Comparison of ENCODE assay signal across 8 cellular contexts in the genomic region with DNA sequence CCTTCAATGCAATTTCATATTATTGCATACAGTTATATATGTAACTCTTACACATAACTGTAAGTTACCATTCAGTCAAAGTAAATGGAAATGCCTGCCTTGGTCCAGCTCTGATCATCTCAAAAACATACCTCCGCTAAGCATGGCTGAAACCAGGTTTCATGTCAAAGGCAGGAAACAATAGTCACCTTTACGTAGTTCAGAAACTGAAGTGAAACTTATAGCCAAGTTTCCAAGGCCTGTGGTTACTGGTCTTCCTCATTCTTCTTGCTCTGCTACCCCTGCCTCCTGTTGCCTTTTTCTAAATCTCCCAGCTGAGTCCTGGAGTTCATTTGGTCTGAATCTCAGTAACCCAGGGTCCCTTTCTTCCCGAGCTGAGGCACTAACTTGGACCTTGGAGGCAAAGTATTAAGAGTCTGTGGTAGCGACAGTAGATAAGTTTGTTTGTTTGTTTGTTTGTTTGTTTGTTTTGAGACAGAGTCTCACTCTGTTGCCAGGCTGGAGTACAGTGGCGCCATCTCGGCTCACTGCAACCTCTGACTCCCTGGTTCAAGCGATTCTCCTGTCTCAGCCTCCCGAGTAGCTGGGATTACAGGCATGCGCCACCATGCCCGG. TPM values are rescaled to one million over a fixed set of nuclear protein-coding genes. Genes with fewer than 3 reads are reported as not detected.
DNase-seq lines count a peak whose midpoint lies in the region; ATAC-seq and TF ChIP-seq lines count a peak whose summit lies in the region.

No MANE protein-coding gene starts in this region.

- H3K27ac ChIP-seq in OCI-LY7 (ENCODE audit: low read depth, low read length, poor library complexity, severe bottlenecking) (peak overlapping the region; percentile 75), esophagus squamous epithelium (peak overlapping the region in 1 of 4 donors; percentile 16)

- H4K20me1 ChIP-seq in OCI-LY7 (ENCODE audit: insufficient read depth, low read length), result no peaks in the 10 kb centered on the region

- H3K27ac Mint-ChIP-seq in activated naive CD4-positive, alpha-beta T cell treated with anti-CD3 and anti-CD28 coated beads for 36 hours, result peak overlapping the region; percentile 90
- peak overlapping the region; percentile 95 for H3K27ac Mint-ChIP-seq in stimulated activated naive CD8-positive, alpha-beta T cell treated with anti-CD3 and anti-CD28 coated beads, Interleukin-15, Interleukin-2, amounts not matched to agents 100 ng/mL and 50 ng/mL, for 24 hours

- no peak for TF ChIP-seq CTCF in OCI-LY7 (conservative IDR thresholded peaks at IDR 0.05; ENCODE audit: low read length)
- no peak for TF ChIP-seq CTCF in esophagus squamous epithelium (IDR thresholded peaks at IDR 0.05)

- BruUV-seq in OCI-LY7 (replicated peaks; lab: Mats Ljungman, UMichigan), result no TSS peak

- peaks cover 76% of the 10 kb centered on the region for H3K4me1 Mint-ChIP-seq in activated naive CD4-positive, alpha-beta T cell treated with anti-CD3 and anti-CD28 coated beads for 36 hours (ENCODE audit: low read depth)
- peaks cover 79% of the 10 kb centered on the region for H3K4me1 Mint-ChIP-seq in stimulated activated naive CD8-positive, alpha-beta T cell treated with anti-CD3 and anti-CD28 coated beads, Interleukin-15, Interleukin-2, amounts not matched to agents 100 ng/mL and 50 ng/mL, for 24 hours (ENCODE audit: low read depth)

- H3K27me3 ChIP-seq in esophagus squamous epithelium, result no peaks in the 10 kb centered on the region

- POLR2A ChIA-PET in OCI-LY7 (lab: Charles Lee), result interaction anchor here (0.6 to 3.9 kb wide), 10 partner anchors 10 to 55 kb away, joined by 3 to 30 read pairs (median 10); a partner anchor contains a TSS

- peaks cover 49% of the 10 kb centered on the region for H3K4me1 ChIP-seq in OCI-LY7 (ENCODE audit: insufficient read depth, low read length, poor library complexity, severe bottlenecking)
- H3K4me1 ChIP-seq in esophagus squamous epithelium, result no peaks in the 10 kb centered on the region

- peaks cover 12% of the 10 kb centered on the region; the same call in 1 of the 2 replicates for H3K79me2 ChIP-seq in OCI-LY7 (ENCODE audit: insufficient read depth, low read depth, low read length)

- H3K9me3 Mint-ChIP-seq in activated naive CD4-positive, alpha-beta T cell treated with anti-CD3 and anti-CD28 coated beads for 36 hours, result no peaks in the 10 kb centered on the region
- H3K9me3 Mint-ChIP-seq in stimulated activated naive CD8-positive, alpha-beta T cell treated with anti-CD3 and anti-CD28 coated beads, Interleukin-15, Interleukin-2, amounts not matched to agents 100 ng/mL and 50 ng/mL, for 24 hours, result no peaks in the 10 kb centered on the region

- no peaks in the 10 kb centered on the region for H3K9me2 ChIP-seq in OCI-LY7 (ENCODE audit: insufficient read depth, low read length)

- DNase-seq in activated naive CD4-positive, alpha-beta T cell treated with anti-CD3 and anti-CD28 coated beads for 36 hours, result peak; percentile 61
- no peak for DNase-seq in activated naive CD4-positive, alpha-beta T cell (lab: John Stamatoyannopoulos, UW)
- DNase-seq in OCI-LY7 (ENCODE audit: low spot score) (peak; percentile 83), NCI-H128 (lab: John Stamatoyannopoulos, UW; ENCODE audit: unreplicated experiment) (no peak), esophagus squamous epithelium (lab: John Stamatoyannopoulos, UW) (no peak), mucosa of gallbladder (ENCODE audit: low spot score) (no peak)

- H3K4me2 ChIP-seq in OCI-LY7 (ENCODE audit: low read length), result peak overlapping the region; percentile 72

- intact Hi-C loops in activated naive CD4-positive, alpha-beta T cell treated with anti-CD3 and anti-CD28 coated beads for 36 hours (cut with micrococcal nuclease), result loop anchor here (1.0 to 10.0 kb wide), 8 partner anchors 13 to 1363 kb away; a partner anchor contains a TSS
- intact Hi-C loops in OCI-LY7 (cut with micrococcal nuclease; ENCODE audit: unreplicated experiment), result loop anchor here (2.0 kb wide), 1 partner anchor 31 kb away; a partner anchor contains a TSS
- intact Hi-C loops in esophagus squamous epithelium (cut with DNase I), result no loop called here

- 76 to 86% methylated on average over 10 of the region's 10 CpGs for WGBS in esophagus squamous epithelium, 2 donors

- peak; percentile 63 for ATAC-seq in HG02943 (IDR thresholded peaks at IDR 0.05; ENCODE audit: low read depth, unreplicated experiment)

- peaks cover 22% of the 10 kb centered on the region for H3K36me3 Mint-ChIP-seq in activated naive CD4-positive, alpha-beta T cell treated with anti-CD3 and anti-CD28 coated beads for 36 hours (ENCODE audit: low read depth)
- H3K36me3 Mint-ChIP-seq in stimulated activated naive CD8-positive, alpha-beta T cell treated with anti-CD3 and anti-CD28 coated beads, Interleukin-15, Interleukin-2, amounts not matched to agents 100 ng/mL and 50 ng/mL, for 24 hours (ENCODE audit: low read depth), result peaks cover 47% of the 10 kb centered on the region

- H3K9me3 ChIP-seq in OCI-LY7 (ENCODE audit: low read length) (no peaks in the 10 kb centered on the region), esophagus squamous epithelium (no peaks in the 10 kb centered on the region)

- H3K4me3 ChIP-seq in OCI-LY7 (ENCODE audit: low read depth, low read length, poor library complexity, severe bottlenecking) (peak overlapping the region; percentile 40), esophagus squamous epithelium (no peak overlapping the region)

- CTCF ChIA-PET in activated naive CD4-positive, alpha-beta T cell treated with anti-CD3 and anti-CD28 coated beads for 36 hours (lab: Charles Lee), result interaction anchor here (0.6 to 3.3 kb wide), 8 partner anchors 9 to 452 kb away, joined by 3 to 15 read pairs (median 4); a partner anchor contains a TSS
- CTCF ChIA-PET in OCI-LY7 (lab: Charles Lee; ENCODE audit: unreplicated experiment), result interaction anchor here (1.0 kb wide), 1 partner anchor 20 kb away, joined by 3 read pairs; no protein-coding TSS in a partner anchor

- H3K36me3 ChIP-seq in OCI-LY7 (ENCODE audit: insufficient read depth, low read length) (peaks cover 58% of the 10 kb centered on the region), esophagus squamous epithelium (peaks cover 0 to 23% (median 0%) of the 10 kb centered on the region in 3 donors)

- no peak overlapping the region for H2AFZ ChIP-seq in OCI-LY7 (ENCODE audit: low read length)

- H3K27me3 Mint-ChIP-seq in activated naive CD4-positive, alpha-beta T cell treated with anti-CD3 and anti-CD28 coated beads for 36 hours (ENCODE audit: low read depth), result no peaks in the 10 kb centered on the region
- no peaks in the 10 kb centered on the region for H3K27me3 Mint-ChIP-seq in stimulated activated naive CD8-positive, alpha-beta T cell treated with anti-CD3 and anti-CD28 coated beads, Interleukin-15, Interleukin-2, amounts not matched to agents 100 ng/mL and 50 ng/mL, for 24 hours

- peak in 1 of 4 donors; percentile 7 for TF ChIP-seq POLR2A in esophagus squamous epithelium (IDR thresholded peaks at IDR 0.05)

- peak overlapping the region; percentile 36 for H3K4me3 Mint-ChIP-seq in activated naive CD4-positive, alpha-beta T cell treated with anti-CD3 and anti-CD28 coated beads for 36 hours
- H3K4me3 Mint-ChIP-seq in stimulated activated naive CD8-positive, alpha-beta T cell treated with anti-CD3 and anti-CD28 coated beads, Interleukin-15, Interleukin-2, amounts not matched to agents 100 ng/mL and 50 ng/mL, for 24 hours, result peak overlapping the region; percentile 53

RNA-seq across cellular contexts. Expression of a gene that starts 30.8 kb away (rescaled TPM):
- 10 to 100 TPM; 24.4 to 25.8 TPM for total RNA-seq in activated naive CD4-positive, alpha-beta T cell treated with anti-CD3 and anti-CD28 coated beads for 36 hours
- total RNA-seq in OCI-LY7 (2014; rRNA removed; shearing (Covaris generic)), result 55.7 and 57.3 TPM in 2 replicates
- total RNA-seq in OCI-LY7 (2022) (69.8 and 71.9 TPM in 2 replicates), esophagus squamous epithelium (10 to 100 TPM; 34.9 to 73.2 (median 40.7) TPM), mucosa of gallbladder (23.3 TPM)

RNA-seq across cellular contexts. Expression of a gene that starts 46.8 kb away (rescaled TPM):
- total RNA-seq in activated naive CD4-positive, alpha-beta T cell treated with anti-CD3 and anti-CD28 coated beads for 36 hours, result 10 to 100 TPM; 24.9 to 26.9 TPM
- 11.9 and 18.5 TPM in 2 replicates for total RNA-seq in OCI-LY7 (2014; rRNA removed; shearing (Covaris generic))
- total RNA-seq in OCI-LY7 (2022), result 22.8 and 27.3 TPM in 2 replicates
- 10 to 100 TPM; 36.0 to 61.0 (median 49.9) TPM for total RNA-seq in esophagus squamous epithelium
- 46.5 TPM for total RNA-seq in mucosa of gallbladder

Comparison
In these comparisons a context has a peak if more than half of its experiments do, and no peak if none do; other contexts are left out.
1. DNase-seq: peak in activated naive CD4-positive, alpha-beta T cell treated with anti-CD3 and anti-CD28 coated beads for 36 hours (single experiment) and OCI-LY7 (single experiment); none in activated naive CD4-positive, alpha-beta T cell (0 of 4), NCI-H128 (single experiment), esophagus squamous epithelium (single experiment) and mucosa of gallbladder (single experiment).